ENCODE assay signal across 22 cellular contexts in genomic region chr7:155425011-155425340, GRCh38. TPM values are rescaled to one million over a fixed set of nuclear protein-coding genes. Genes with fewer than 3 reads are reported as not detected.
A peak's percentile ranks its signal among the peaks of the same experiment; 100 is the strongest.
DNase-seq lines count a peak whose midpoint lies in the region; ATAC-seq, FAIRE-seq and TF ChIP-seq lines count a peak whose summit lies in the region.
"Had no signal": no experiment of that assay in that cellular context is flagged by ENCODE, and none has a peak within 500 bp of the region (broad histone marks: within the 10 kb centered on the region; RNA-seq: fewer than 3 reads in every experiment).

No MANE protein-coding gene starts in this region.

- DNase-seq in Panc1 (ENCODE audit: low read depth, low spot score) (no peak), kidney (peak; percentile 44), posterior vena cava (ENCODE audit: low spot score) (peak; percentile 53), stomach (no peak), NCI-H2196 (lab: John Stamatoyannopoulos, UW; ENCODE audit: unreplicated experiment) (no peak), RCC 7860 (ENCODE audit: low spot score) (no peak)
- DNase-seq: 8988T; C1 segment of cervical spinal cord; Calu3; CD4-positive, alpha-beta memory T cell; COR-L47; DMS53; DMS79 treated with DMSO at 0.1 percent for 48 hours; GM23248; HCEC 1CT had no signal

- H3K27me3 ChIP-seq in Panc1 (ENCODE audit: control insufficient read depth, insufficient read depth, low read length) (peaks cover 16% of the 10 kb centered on the region), stomach (peaks cover 0 to 95% (median 14%) of the 10 kb centered on the region in 3 donors)

- H3K4me1 ChIP-seq in Panc1 (ENCODE audit: control insufficient read depth, insufficient read depth, low read length) (no peaks in the 10 kb centered on the region), kidney (ENCODE audit: control insufficient read depth in 1 of 2, insufficient read depth in 1 of 2, low read depth in 1 of 2, low read length in 2 of 2) (no peaks in the 10 kb centered on the region), stomach (no peaks in the 10 kb centered on the region)
- H3K4me1 ChIP-seq: A549 had no signal

- in situ Hi-C loops in Panc1 (cut with HindIII; ENCODE audit: low pct_unique_long_range_greater_than_20kb, low sequenced_read_pairs): no loop called here

- TF ChIP-seq POLR2A in stomach (IDR thresholded peaks at IDR 0.05): no peak

- H3K9ac ChIP-seq in kidney (ENCODE audit: low read length in 2 of 2): no peak overlapping the region
- H3K9ac ChIP-seq: GM23248 had no signal

- CTCF ChIA-PET in Panc1 (lab: Charles Lee): no interaction called here

- TF ChIP-seq CTCF in Panc1 (IDR thresholded peaks at IDR 0.05): no peak
- no peak for TF ChIP-seq CTCF in kidney (IDR thresholded peaks at IDR 0.05; ENCODE audit: borderline replicate concordance, extremely low read depth, insufficient read depth)
- no peak for TF ChIP-seq CTCF in stomach (IDR thresholded peaks at IDR 0.05)

- H3K4me3 ChIP-seq in Panc1 (ENCODE audit: low read depth in 2 of 2, low read length in 2 of 2): no peak overlapping the region
- no peak overlapping the region for H3K4me3 ChIP-seq in kidney (ENCODE audit: low read length in 2 of 2)
- no peak overlapping the region for H3K4me3 ChIP-seq in stomach
- H3K4me3 ChIP-seq: A549, GM23248 had no signal

- intact Hi-C loops in Panc1 (cut with micrococcal nuclease; ENCODE audit: unreplicated experiment): no loop called here
- intact Hi-C loops in kidney (cut with DNase I): no loop called here
- intact Hi-C loops in posterior vena cava (cut with DNase I): no loop called here
- intact Hi-C loops in stomach (cut with DNase I; ENCODE audit: low total_unique reads): no loop called here

- H3K27ac ChIP-seq in Panc1 (ENCODE audit: low read length): no peak overlapping the region
- no peak overlapping the region for H3K27ac ChIP-seq in kidney (ENCODE audit: low read depth in 2 of 2, low read length in 2 of 2)
- H3K27ac ChIP-seq in stomach: no peak overlapping the region
- H3K27ac ChIP-seq: A549, GM23248 had no signal

- H3K36me3 ChIP-seq in Panc1 (ENCODE audit: control insufficient read depth, insufficient read depth, low read length) (no peaks in the 10 kb centered on the region), kidney (ENCODE audit: control insufficient read depth in 1 of 2, insufficient read depth in 2 of 2, low read length in 2 of 2) (no peaks in the 10 kb centered on the region), stomach (no peaks in the 10 kb centered on the region)

- 75 to 83% (median 80%) methylated on average over 7 of the region's 7 CpGs for WGBS in stomach, 5 donors

- POLR2A ChIA-PET in Panc1 (lab: Charles Lee): no interaction called here

- BruUV-seq in Panc1 (replicated peaks; lab: Mats Ljungman, UMichigan): no TSS peak

- FAIRE-seq in kidney (lab: Jason Lieb, UNC) (no peak), RCC 7860 (lab: Jason Lieb, UNC) (no peak)
- FAIRE-seq: A549, GM12892, GM19239, H1 had no signal

- H3K9me3 ChIP-seq in Panc1 (ENCODE audit: control insufficient read depth, insufficient read depth, low read depth, low read length): no peaks in the 10 kb centered on the region
- H3K9me3 ChIP-seq in kidney (ENCODE audit: control insufficient read depth in 1 of 2, low read length in 2 of 2): no peaks in the 10 kb centered on the region
- peaks cover 0 to 6% (median 2%) of the 10 kb centered on the region in 4 donors for H3K9me3 ChIP-seq in stomach
- H3K9me3 ChIP-seq: A549 had no signal

- 0 out of 2 replicates have a peak, but pooled peaks have one; percentile 37 for ATAC-seq in Panc1

- TF ChIP-seq EP300 in stomach (IDR thresholded peaks at IDR 0.05): no peak

RNA-seq across cellular contexts. Expression of gene EN2, which starts 33.0 kb away (rescaled TPM):
- total RNA-seq in Panc1 (2021; ENCODE audit: unreplicated experiment) (1.5 TPM), kidney (0.13 TPM), posterior vena cava (under 1 TPM; 0.14 to 0.19 TPM), stomach (not detected)
- polyA plus RNA-seq in Panc1 (2012; ENCODE audit: insufficient read length): 1.4 TPM
- polyA plus RNA-seq in kidney (ENCODE audit: insufficient read depth, low read depth, low replicate concordance) (not detected), stomach (under 1 TPM in 1 of 3 donors, not detected in 2; 0.03 TPM)
- total RNA-seq: CD4-positive, alpha-beta memory T cell; G401; GM23248; H1; H7 had no signal
- polyA plus RNA-seq: BJ; CD4-positive, alpha-beta memory T cell; GM23248; H1 had no signal

Comparison
In these comparisons a context has a peak if more than half of its experiments do, and no peak if none do; other contexts are left out.
1. DNase-seq: peak in kidney (single experiment) and posterior vena cava (single experiment); none in Panc1 (single experiment), stomach (single experiment), NCI-H2196 (single experiment) and RCC 7860 (single experiment).